Comparison of ENCODE assay signal across 8 cellular contexts in genomic region chr1:228276361-228276831, GRCh38.
DNase-seq lines count a peak whose midpoint lies in the region; ATAC-seq and TF ChIP-seq lines count a peak whose summit lies in the region.

No MANE protein-coding gene starts in this region.

- H3K27me3 ChIP-seq in ACC112 (ENCODE audit: insufficient read depth, low read length) = no peaks in the 10 kb centered on the region
- H3K27me3 ChIP-seq in naive thymus-derived CD4-positive, alpha-beta T cell (ENCODE audit: control insufficient read depth in 2 of 2, insufficient read depth in 2 of 2, low read length in 2 of 2) = no peaks in the 10 kb centered on the region

- TF ChIP-seq CTCF in choroid plexus epithelial cell (conservative IDR thresholded peaks at IDR 0.05; ENCODE audit: low read depth, low read length) = no peak

- ATAC-seq in HG02981 (IDR thresholded peaks at IDR 0.05; ENCODE audit: unreplicated experiment) (peak; percentile 9), GM21576 (IDR thresholded peaks at IDR 0.05; ENCODE audit: unreplicated experiment) (no peak)
- peak; percentile 6 for ATAC-seq in naive thymus-derived CD4-positive, alpha-beta T cell

- intact Hi-C loops in naive thymus-derived CD4-positive, alpha-beta T cell (cut with micrococcal nuclease) = loop anchor here (1.0 to 10.0 kb wide), 16 partner anchors 63 to 541 kb away; partner anchors contain the start of genes JMJD4 (in 2 of the 2), MRPL55 (in 2 of the 2), SNAP47 (in 2 of the 2) and GUK1 (in 1 of the 2)

- peaks cover 6 to 20% (median 15%) of the 10 kb centered on the region in 7 donors for H3K4me1 Mint-ChIP-seq in naive thymus-derived CD4-positive, alpha-beta T cell

- H3K9me3 Mint-ChIP-seq in naive thymus-derived CD4-positive, alpha-beta T cell = peaks cover 0 to 2% (median 0%) of the 10 kb centered on the region in 11 donors

- no peaks in the 10 kb centered on the region for H3K36me3 ChIP-seq in ACC112 (ENCODE audit: insufficient read depth, low read length)
- peaks cover 0 to 37% (median 0%) of the 10 kb centered on the region in 3 experiments for H3K36me3 ChIP-seq in naive thymus-derived CD4-positive, alpha-beta T cell (ENCODE audit: control insufficient read depth in 2 of 3, insufficient read depth in 3 of 3, low read length in 3 of 3)

- H3K79me2 ChIP-seq in ACC112 (ENCODE audit: control insufficient read depth, insufficient read depth, low read length, unreplicated experiment) = no peaks in the 10 kb centered on the region

- peak overlapping the region; percentile 73 for H2AFZ ChIP-seq in ACC112 (ENCODE audit: low read length, unreplicated experiment)

- H3K27ac ChIP-seq in ACC112 (ENCODE audit: low read depth, low read length) (no peak overlapping the region), caudate nucleus (ENCODE audit: low read depth, low read length) (no peak overlapping the region)
- H3K27ac ChIP-seq in naive thymus-derived CD4-positive, alpha-beta T cell (ENCODE audit: low read depth, low read length) = peak overlapping the region; percentile 77

- peak overlapping the region in 9 of 10 donors; percentile 71 to 88 (median 83) for H3K4me3 Mint-ChIP-seq in naive thymus-derived CD4-positive, alpha-beta T cell

- H3K4me3 ChIP-seq in ACC112 (ENCODE audit: low read depth, low read length) (peak overlapping the region; percentile 77), choroid plexus epithelial cell (ENCODE audit: low read depth, low read length) (peak overlapping the region; percentile 64)
- H3K4me3 ChIP-seq in naive thymus-derived CD4-positive, alpha-beta T cell (ENCODE audit: low read length) = peak overlapping the region; percentile 77

- H3K27me3 Mint-ChIP-seq in naive thymus-derived CD4-positive, alpha-beta T cell = no peaks in the 10 kb centered on the region

- CTCF ChIA-PET in naive thymus-derived CD4-positive, alpha-beta T cell (lab: Charles Lee) = interaction anchor here (0.6 kb wide), 1 partner anchor 95 kb away, joined by 3 read pairs; no protein-coding TSS in a partner anchor

- DNase-seq in choroid plexus epithelial cell (ENCODE audit: low read depth) (peak; percentile 7), foreskin melanocyte (no peak), HUDEP-2 (lab: John Stamatoyannopoulos, UW; ENCODE audit: unreplicated experiment in 76 of 76) (no peak), caudate nucleus (lab: John Stamatoyannopoulos, UW) (no peak)
- DNase-seq in naive thymus-derived CD4-positive, alpha-beta T cell = peak in 3 of 9 donors; percentile 6 to 16 (median 13)

- H3K9me3 ChIP-seq in naive thymus-derived CD4-positive, alpha-beta T cell (ENCODE audit: control insufficient read depth in 2 of 3, low read length in 3 of 3) = no peaks in the 10 kb centered on the region

- peak overlapping the region in 1 of 9 donors; percentile 73 for H3K27ac Mint-ChIP-seq in naive thymus-derived CD4-positive, alpha-beta T cell

- POLR2A ChIA-PET in naive thymus-derived CD4-positive, alpha-beta T cell (lab: Charles Lee) = interaction anchor here (1.1 to 2.1 kb wide), 2 partner anchors 111 to 137 kb away, joined by 3 to 9 read pairs; partner anchors contain the start of gene IBA57

- peaks cover 0 to under 1% (median 0%) of the 10 kb centered on the region in 5 donors for H3K36me3 Mint-ChIP-seq in naive thymus-derived CD4-positive, alpha-beta T cell

- H3K4me1 ChIP-seq in ACC112 (ENCODE audit: control insufficient read depth, insufficient read depth, low read length, unreplicated experiment) = no peaks in the 10 kb centered on the region
- H3K4me1 ChIP-seq in naive thymus-derived CD4-positive, alpha-beta T cell (ENCODE audit: control insufficient read depth in 2 of 2, insufficient read depth in 2 of 2, low read length in 2 of 2) = no peaks in the 10 kb centered on the region
